ENCODE assay signal across 1 cellular context in genomic region chr5:150142189-150142788, GRCh38.
TF ChIP-seq lines count a peak whose summit lies in the region.

No MANE protein-coding gene starts in this region.

TF ChIP-seq in H1, 55 proteins besides CTCF, POLR2A, EP300 and RAD21:
- no peak for TF ChIP-seq GABPA (IDR thresholded peaks at IDR 0.05; ENCODE audit: borderline replicate concordance, insufficient read depth, low read length)
- TF ChIP-seq RFX5 (IDR thresholded peaks at IDR 0.05; ENCODE audit: borderline replicate concordance, low read depth, low read length), result no peak
- no peak for TF ChIP-seq SUZ12 (IDR thresholded peaks at IDR 0.05; ENCODE audit: low read length)
- no peak for TF ChIP-seq SP4 (IDR thresholded peaks at IDR 0.05; ENCODE audit: low read length)
- TF ChIP-seq JUN (IDR thresholded peaks at IDR 0.05; ENCODE audit: low read depth, low read length), result no peak
- no peak for TF ChIP-seq JUND (IDR thresholded peaks at IDR 0.05; ENCODE audit: low read length)
- TF ChIP-seq KDM1A (IDR thresholded peaks at IDR 0.05; ENCODE audit: borderline replicate concordance, low read length), result no peak
- no peak for TF ChIP-seq HDAC2 (IDR thresholded peaks at IDR 0.05; ENCODE audit: borderline replicate concordance in 1 of 2, low read depth in 2 of 2, low read length in 2 of 2)
- no peak for TF ChIP-seq POU5F1 (IDR thresholded peaks at IDR 0.05; ENCODE audit: low read depth, low read length)
- no peak for TF ChIP-seq KDM5A (IDR thresholded peaks at IDR 0.05; ENCODE audit: low read length)
- TF ChIP-seq HDAC6 (IDR thresholded peaks at IDR 0.05; ENCODE audit: low read depth, low read length), result no peak
- TF ChIP-seq SIRT6 (IDR thresholded peaks at IDR 0.05; ENCODE audit: low read length), result no peak
- no peak for TF ChIP-seq NANOG (IDR thresholded peaks at IDR 0.05; ENCODE audit: insufficient read depth, low read depth, low read length, poor library complexity, severe bottlenecking)
- no peak for TF ChIP-seq CBX8 (IDR thresholded peaks at IDR 0.05; ENCODE audit: borderline replicate concordance, low read depth, low read length)
- TF ChIP-seq TBP (IDR thresholded peaks at IDR 0.05; ENCODE audit: low read depth, low read length), result no peak
- no peak for TF ChIP-seq SIN3A (conservative IDR thresholded peaks at IDR 0.05 in 1 of 2, IDR thresholded peaks at IDR 0.05 in 1 of 2; ENCODE audit: low read depth in 1 of 2, low read length in 2 of 2)
- TF ChIP-seq TEAD4 (IDR thresholded peaks at IDR 0.05; ENCODE audit: low read depth, low read length), result no peak
- TF ChIP-seq SRF (IDR thresholded peaks at IDR 0.05; ENCODE audit: low read depth, low read length), result no peak
TF ChIP-seq in H1: peak in this region for 0.
